Comparison of ENCODE assay signal across 19 cellular contexts in genomic region chr7:114364151-114364550, GRCh38. TPM values are rescaled to one million over a fixed set of nuclear protein-coding genes. Genes with fewer than 3 reads are reported as not detected.
DNase-seq lines count a peak whose midpoint lies in the region; ATAC-seq and TF ChIP-seq lines count a peak whose summit lies in the region.
"Had no signal": no experiment of that assay in that cellular context is flagged by ENCODE, and none has a peak within 500 bp of the region (broad histone marks: within the 10 kb centered on the region; RNA-seq: fewer than 3 reads in every experiment).

No MANE protein-coding gene starts in this region.

- no peaks in the 10 kb centered on the region for H3K9me3 Mint-ChIP-seq in activated T-helper 17 cell treated with anti-CD3 and anti-CD28 coated beads, Interleukin-2, amount 50 U/mL, for 72 hours

- H3K9me3 ChIP-seq in heart right ventricle: no peaks in the 10 kb centered on the region
- H3K9me3 ChIP-seq in SJCRH30 (replicated peaks): peaks cover 3% of the 10 kb centered on the region
- no peaks in the 10 kb centered on the region for H3K9me3 ChIP-seq in uterus
- H3K9me3 ChIP-seq: BE2C, SJSA1 had no signal

- no peak overlapping the region for H3K27ac Mint-ChIP-seq in activated T-helper 17 cell treated with anti-CD3 and anti-CD28 coated beads, Interleukin-2, amount 50 U/mL, for 72 hours
- H3K27ac Mint-ChIP-seq: CD4-positive, alpha-beta T cell had no signal

- ATAC-seq in heart right ventricle: peak in 5 of 8 donors; percentile 67 to 84 (median 74)
- ATAC-seq in activated T-helper 17 cell treated with anti-CD3 and anti-CD28 coated beads, Interleukin-2, amount 50 U/mL, for 72 hours (replicated peaks): no peak
- ATAC-seq: K562 had no signal

- H3K27me3 ChIP-seq in heart right ventricle (no peaks in the 10 kb centered on the region), SJCRH30 (no peaks in the 10 kb centered on the region), uterus (no peaks in the 10 kb centered on the region)
- H3K27me3 ChIP-seq: BE2C, SJSA1 had no signal

- DNase-seq in heart right ventricle (no peak), cardiac septum (ENCODE audit: low spot score) (no peak), SJCRH30 (peak; percentile 25 to 51), iPS DF 19.7 (ENCODE audit: low read depth, low spot score) (peak; percentile 0), retina (peak; percentile 54), uterus (no peak)
- DNase-seq: BE2C; CD4-positive, alpha-beta T cell; DND-41; MV-4-11; NCI-H2107; NCI-H2227 treated with DMSO at 0.1 percent for 48 hours; NCI-H524; NK-92 treated with Interleukin-12 subunit alpha and Interleukin-12 subunit beta, amount 100 ng/mL, for 24 hours; OCI-M1; RPMI8226 had no signal

- no peak for TF ChIP-seq POLR2A in uterus (IDR thresholded peaks at IDR 0.05)

- WGBS in heart right ventricle, 2 donors: 42 to 50% methylated on average over 3 of the region's 3 CpGs

- intact Hi-C loops in heart right ventricle (cut with DNase I): no loop called here
- intact Hi-C loops in cardiac septum (cut with DNase I): no loop called here
- intact Hi-C loops in uterus (cut with DNase I; ENCODE audit: low total_unique reads): no loop called here

- H3K4me3 ChIP-seq in heart right ventricle (no peak overlapping the region), SJCRH30 (no peak overlapping the region), uterus (no peak overlapping the region)
- H3K4me3 ChIP-seq: K562, SJSA1 had no signal

- H3K4me1 ChIP-seq in heart right ventricle: no peaks in the 10 kb centered on the region
- H3K4me1 ChIP-seq in SJCRH30: peaks cover 27% of the 10 kb centered on the region
- no peaks in the 10 kb centered on the region for H3K4me1 ChIP-seq in uterus
- H3K4me1 ChIP-seq: BE2C, SJSA1 had no signal

- H3K27ac ChIP-seq in heart right ventricle (no peak overlapping the region), SJCRH30 (no peak overlapping the region), uterus (no peak overlapping the region)
- H3K27ac ChIP-seq: SJSA1 had no signal

- H3K27me3 Mint-ChIP-seq in activated T-helper 17 cell treated with anti-CD3 and anti-CD28 coated beads, Interleukin-2, amount 50 U/mL, for 72 hours: no peaks in the 10 kb centered on the region
- H3K27me3 Mint-ChIP-seq: CD4-positive, alpha-beta T cell had no signal

- H3K4me1 Mint-ChIP-seq in activated T-helper 17 cell treated with anti-CD3 and anti-CD28 coated beads, Interleukin-2, amount 50 U/mL, for 72 hours: no peaks in the 10 kb centered on the region

- no peak for TF ChIP-seq CTCF in heart right ventricle (IDR thresholded peaks at IDR 0.05)
- TF ChIP-seq CTCF in uterus (IDR thresholded peaks at IDR 0.05): no peak

- H3K4me3 Mint-ChIP-seq in activated T-helper 17 cell treated with anti-CD3 and anti-CD28 coated beads, Interleukin-2, amount 50 U/mL, for 72 hours: no peak overlapping the region
- H3K4me3 Mint-ChIP-seq: CD4-positive, alpha-beta T cell had no signal

- H3K36me3 ChIP-seq in heart right ventricle (no peaks in the 10 kb centered on the region), SJCRH30 (no peaks in the 10 kb centered on the region), uterus (no peaks in the 10 kb centered on the region)
- H3K36me3 ChIP-seq: BE2C, SJSA1 had no signal

- no peaks in the 10 kb centered on the region for H3K36me3 Mint-ChIP-seq in activated T-helper 17 cell treated with anti-CD3 and anti-CD28 coated beads, Interleukin-2, amount 50 U/mL, for 72 hours (ENCODE audit: low read depth)

RNA-seq across cellular contexts. Expression of gene FOXP2, which starts 50.5 kb away (rescaled TPM):
- total RNA-seq in heart right ventricle: 1 to 10 TPM; 1.3 to 4.7 (median 2.3) TPM
- 1 to 10 TPM in 1 of 2 donors, under 1 TPM in 1; 0.16 to 1.3 TPM for polyA plus RNA-seq in heart right ventricle
- total RNA-seq in cardiac septum: 1.9 TPM
- total RNA-seq in SJCRH30 (2014; rRNA removed; shearing (Covaris generic)): 52.5 and 52.7 TPM in 2 replicates
- 10 to 100 TPM; 17.6 to 59.3 (median 24.9) TPM for total RNA-seq in uterus
- total RNA-seq in activated T-helper 17 cell treated with anti-CD3 and anti-CD28 coated beads, Interleukin-2, amount 50 U/mL, for 72 hours: not detected
- total RNA-seq: CD4-positive, alpha-beta T cell; K562; SJSA1 had no signal
- polyA plus RNA-seq: K562 had no signal

Comparison
In these comparisons a context has a peak if more than half of its experiments do, and no peak if none do; other contexts are left out.
1. DNase-seq: peak in SJCRH30 (2 of 2), iPS DF 19.7 (single experiment) and retina (single experiment); none in heart right ventricle (0 of 2), cardiac septum (single experiment) and uterus (0 of 2).